Comparison of ENCODE assay signal across 21 cellular contexts in the genomic region with DNA sequence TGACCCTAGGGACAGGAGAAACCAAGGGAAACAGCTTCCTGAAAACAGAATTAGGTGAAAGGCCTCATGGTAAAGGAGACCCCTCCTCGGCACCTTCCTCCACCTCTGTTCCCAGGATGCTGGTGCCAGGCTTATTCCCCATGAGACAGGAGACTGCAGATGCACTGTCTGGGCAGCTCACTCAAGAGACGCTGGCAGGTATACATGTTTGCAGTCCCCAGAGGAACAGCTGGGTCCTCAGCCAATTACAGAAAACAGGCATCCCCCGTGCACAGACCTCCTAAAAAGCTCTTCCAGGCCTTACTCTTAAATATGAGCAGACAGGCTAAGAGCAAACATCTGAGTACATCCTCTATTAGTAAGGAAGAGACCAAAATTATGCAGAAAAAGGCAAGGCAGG. TPM values are rescaled to one million over a fixed set of nuclear protein-coding genes. Genes with fewer than 3 reads are reported as not detected.
DNase-seq lines count a peak whose midpoint lies in the region; ATAC-seq and TF ChIP-seq lines count a peak whose summit lies in the region.
"Had no signal": no experiment of that assay in that cellular context is flagged by ENCODE, and none has a peak within 500 bp of the region (broad histone marks: within the 10 kb centered on the region; RNA-seq: fewer than 3 reads in every experiment).

No MANE protein-coding gene starts in this region.

- ATAC-seq in stimulated activated naive CD8-positive, alpha-beta T cell treated with anti-CD3 and anti-CD28 coated beads, Interleukin-15, Interleukin-2, amounts not matched to agents 100 U/mL and 50 U/mL, for 24 hours, result no peak
- ATAC-seq in HG03108 (IDR thresholded peaks at IDR 0.05; ENCODE audit: unreplicated experiment), result no peak
- ATAC-seq: activated T-cell treated with anti-CD3 and anti-CD28 coated beads, Interleukin-2, amount 50 U/mL, for 4 hours; CD8-positive, alpha-beta T cell; PC-3 had no signal

- TF ChIP-seq CTCF in lower leg skin (IDR thresholded peaks at IDR 0.05), result no peak

- H3K27me3 Mint-ChIP-seq in stimulated activated naive CD8-positive, alpha-beta T cell treated with anti-CD3 and anti-CD28 coated beads, Interleukin-15, Interleukin-2, amounts not matched to agents 100 ng/mL and 50 ng/mL, for 24 hours, result no peaks in the 10 kb centered on the region
- H3K27me3 Mint-ChIP-seq: memory B cell, progenitor cell of endocrine pancreas had no signal

- peaks cover 8% of the 10 kb centered on the region for H3K36me3 Mint-ChIP-seq in stimulated activated naive CD8-positive, alpha-beta T cell treated with anti-CD3 and anti-CD28 coated beads, Interleukin-15, Interleukin-2, amounts not matched to agents 100 ng/mL and 50 ng/mL, for 24 hours (ENCODE audit: low read depth)

- WGBS in lower leg skin, 2 donors, result 88 to 92% methylated on average over 3 of the region's 3 CpGs

- intact Hi-C loops in lower leg skin (cut with DNase I; ENCODE audit: low total_unique reads), result no loop called here

- peaks cover 47% of the 10 kb centered on the region for H3K4me1 Mint-ChIP-seq in stimulated activated naive CD8-positive, alpha-beta T cell treated with anti-CD3 and anti-CD28 coated beads, Interleukin-15, Interleukin-2, amounts not matched to agents 100 ng/mL and 50 ng/mL, for 24 hours (ENCODE audit: low read depth)

- peak overlapping the region; percentile 19 for H3K27ac ChIP-seq in angular gyrus (ENCODE audit: low read depth, low read length)
- H3K27ac ChIP-seq: uterus had no signal

- no peak for DNase-seq in stimulated activated naive CD8-positive, alpha-beta T cell treated with anti-CD3 and anti-CD28 coated beads, Interleukin-15, Interleukin-2, amounts not matched to agents 100 U/mL and 50 U/mL, for 24 hours
- peak; percentile 24 for DNase-seq in NCI-H2227 (lab: John Stamatoyannopoulos, UW; ENCODE audit: unreplicated experiment)
- no peak for DNase-seq in NCI-H2196 (lab: John Stamatoyannopoulos, UW; ENCODE audit: unreplicated experiment)
- DNase-seq in lower leg skin (ENCODE audit: low spot score in 2 of 2), result no peak
- DNase-seq: activated CD4-positive, CD25-positive, alpha-beta regulatory T cell treated with anti-CD3 and anti-CD28 coated beads, Interleukin-2, amount 50 U/mL, for 72 hours; activated CD8-positive, alpha-beta memory T cell treated with anti-CD3 and anti-CD28 coated beads for 24 hours; activated naive CD4-positive, alpha-beta T cell treated with Interleukin-2 at 50 U/mL for 16 hours; activated T-cell treated with anti-CD3 and anti-CD28 coated beads, Interleukin-2, amount 50 U/mL, for 4 hours; CD8-positive, alpha-beta T cell; cortex of kidney; DMS79; Kasumi-1; NCI-H510A; PC-3; Right ventricle myocardium superior; uterus had no signal

- peak overlapping the region; percentile 16 for H3K27ac Mint-ChIP-seq in stimulated activated naive CD8-positive, alpha-beta T cell treated with anti-CD3 and anti-CD28 coated beads, Interleukin-15, Interleukin-2, amounts not matched to agents 100 ng/mL and 50 ng/mL, for 24 hours
- H3K27ac Mint-ChIP-seq: CD8-positive, alpha-beta T cell; memory B cell; progenitor cell of endocrine pancreas had no signal

- no peak overlapping the region for H3K4me3 ChIP-seq in lower leg skin (ENCODE audit: low read depth, poor library complexity, severe bottlenecking)
- H3K4me3 ChIP-seq: uterus had no signal

- TF ChIP-seq POLR2A in lower leg skin (IDR thresholded peaks at IDR 0.05), result no peak

- H3K4me3 Mint-ChIP-seq in stimulated activated naive CD8-positive, alpha-beta T cell treated with anti-CD3 and anti-CD28 coated beads, Interleukin-15, Interleukin-2, amounts not matched to agents 100 ng/mL and 50 ng/mL, for 24 hours, result no peak overlapping the region
- H3K4me3 Mint-ChIP-seq: activated T-cell treated with anti-CD3 and anti-CD28 coated beads, Interleukin-2, amount 50 U/mL, for 4 hours; CD8-positive, alpha-beta T cell; memory B cell had no signal

- no peaks in the 10 kb centered on the region for H3K9me3 Mint-ChIP-seq in stimulated activated naive CD8-positive, alpha-beta T cell treated with anti-CD3 and anti-CD28 coated beads, Interleukin-15, Interleukin-2, amounts not matched to agents 100 ng/mL and 50 ng/mL, for 24 hours
- H3K9me3 Mint-ChIP-seq: CD8-positive, alpha-beta T cell had no signal

RNA-seq across cellular contexts. Expression of a gene that starts 6.5 kb away (rescaled TPM):
- 10 to 100 TPM; 20.0 to 32.4 (median 26.8) TPM for total RNA-seq in lower leg skin
